ENCODE assay signal across 21 cellular contexts in the genomic region with DNA sequence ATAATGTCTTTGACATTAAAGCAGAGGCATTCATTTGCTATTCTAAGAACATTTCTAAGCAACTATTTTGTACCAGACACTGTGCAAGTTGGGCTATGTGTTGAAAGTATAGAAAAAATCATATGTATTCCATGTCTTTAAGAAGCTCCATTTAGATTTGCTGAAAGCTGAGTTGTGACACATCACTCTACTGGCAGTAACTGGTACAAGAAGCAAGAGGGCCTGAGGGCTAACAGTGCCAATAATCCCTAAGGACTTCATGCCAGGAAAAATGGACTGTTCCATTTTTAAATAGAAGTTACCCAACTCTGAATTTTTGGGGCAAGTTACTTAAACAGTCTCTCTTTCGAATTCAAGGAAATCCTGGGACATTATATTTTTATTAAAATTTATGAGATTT.
DNase-seq lines count a peak whose midpoint lies in the region; ATAC-seq and TF ChIP-seq lines count a peak whose summit lies in the region.
"Had no signal": no experiment of that assay in that cellular context is flagged by ENCODE, and none has a peak within 500 bp of the region (broad histone marks: within the 10 kb centered on the region; RNA-seq: fewer than 3 reads in every experiment).

No MANE protein-coding gene starts in this region.

- TF ChIP-seq CTCF in chondrocyte (IDR thresholded peaks at IDR 0.05) = peak; percentile 27
- TF ChIP-seq CTCF in Caco-2 (IDR thresholded peaks at IDR 0.05; ENCODE audit: insufficient read depth in 1 of 2, low read depth in 1 of 2, low read length in 1 of 2, severe bottlenecking in 1 of 2, unreplicated experiment in 1 of 2) = no peak
- no peak for TF ChIP-seq CTCF in dorsolateral prefrontal cortex (IDR thresholded peaks at IDR 0.05 in 54 of 56, conservative IDR thresholded peaks at IDR 0.05 in 2 of 56; ENCODE audit: low read depth in 1 of 56, partially characterized antibody in 56 of 56)

- H3K4me3 ChIP-seq in Caco-2 (ENCODE audit: low read depth, low read length) (no peak overlapping the region), dorsolateral prefrontal cortex (no peak overlapping the region)
- H3K4me3 ChIP-seq: testis had no signal

- H3K27ac ChIP-seq in dorsolateral prefrontal cortex = no peak overlapping the region
- H3K27ac ChIP-seq: testis had no signal

- DNase-seq in EH (ENCODE audit: low read depth) (peak; percentile 43), NCI-H226 (peak; percentile 28), chondrocyte (ENCODE audit: low spot score) (no peak), myocyte (ENCODE audit: low read depth) (peak; percentile 51), Caco-2 (no peak), dorsolateral prefrontal cortex (no peak), NCI-H774 (lab: John Stamatoyannopoulos, UW) (no peak)
- DNase-seq: activated CD4-positive, alpha-beta T cell treated with anti-CD3 and anti-CD28 coated beads for 4 hours; C1 segment of cervical spinal cord; cortex of kidney; DMS 273 treated with DMSO at 0.1 percent for 48 hours; kidney glomerular epithelial cell; NCI-H1417; NCI-H2107; NCI-H524 treated with DMSO at 0.1 percent for 48 hours; Right ventricle myocardium superior; testis had no signal

- POLR2A ChIA-PET in Caco-2 (lab: Charles Lee) = no interaction called here

- no peaks in the 10 kb centered on the region for H3K4me1 ChIP-seq in Caco-2
- H3K4me1 ChIP-seq: testis had no signal

- BruUV-seq in Caco-2 (replicated peaks; lab: Mats Ljungman, UMichigan) = no TSS peak

- ATAC-seq in HG03565 (IDR thresholded peaks at IDR 0.05; ENCODE audit: unreplicated experiment) = no peak
- ATAC-seq: activated naive CD4-positive, alpha-beta T cell treated with anti-CD3 and anti-CD28 coated beads, Interleukin-2, amount 50 U/mL, for 72 hours; natural killer cell treated with Interleukin-12 subunit alpha and Interleukin-12 subunit beta and Interleukin-15 and Interleukin-18, amount 100 ng/mL, for 72 hours; stimulated activated memory B cell treated with anti-CD40 and anti-IgM and Interleukin-4, amounts not matched to agents 10 μg/mL and 1 μg/mL and 100 μg/mL, for 72 hours had no signal

- H3K4me1 Mint-ChIP-seq in chondrocyte (ENCODE audit: low read depth) (peaks cover 57% of the 10 kb centered on the region), Caco-2 (ENCODE audit: low read depth, unreplicated experiment) (no peaks in the 10 kb centered on the region)

- H3K9me3 Mint-ChIP-seq in chondrocyte (ENCODE audit: low read depth) = peaks cover 31% of the 10 kb centered on the region
- H3K9me3 Mint-ChIP-seq in Caco-2 (ENCODE audit: unreplicated experiment) = no peaks in the 10 kb centered on the region

- H3K36me3 Mint-ChIP-seq in chondrocyte (ENCODE audit: low read depth) (peaks cover 17% of the 10 kb centered on the region), Caco-2 (ENCODE audit: insufficient read depth, unreplicated experiment) (peaks cover 6% of the 10 kb centered on the region)

- H3K4me3 Mint-ChIP-seq in chondrocyte (ENCODE audit: unreplicated experiment) (no peak overlapping the region), Caco-2 (ENCODE audit: unreplicated experiment) (no peak overlapping the region)
- H3K4me3 Mint-ChIP-seq: natural killer cell treated with Interleukin-12 subunit alpha and Interleukin-12 subunit beta and Interleukin-15 and Interleukin-18, amount 100 ng/mL, for 72 hours; stimulated activated memory B cell treated with anti-CD40 and anti-IgM and Interleukin-4, amounts not matched to agents 10 μg/mL and 1 μg/mL and 100 μg/mL, for 72 hours had no signal

- H3K27ac Mint-ChIP-seq in chondrocyte (ENCODE audit: unreplicated experiment) (peak overlapping the region; percentile 72), Caco-2 (ENCODE audit: unreplicated experiment) (no peak overlapping the region)
- H3K27ac Mint-ChIP-seq: activated naive CD4-positive, alpha-beta T cell treated with anti-CD3 and anti-CD28 coated beads, Interleukin-2, amount 50 U/mL, for 72 hours; natural killer cell treated with Interleukin-12 subunit alpha and Interleukin-12 subunit beta and Interleukin-15 and Interleukin-18, amount 100 ng/mL, for 72 hours; stimulated activated memory B cell treated with anti-CD40 and anti-IgM and Interleukin-4, amounts not matched to agents 10 μg/mL and 1 μg/mL and 100 μg/mL, for 72 hours had no signal

- H3K27me3 ChIP-seq in Caco-2 (replicated peaks; ENCODE audit: control insufficient read depth, insufficient read depth, low read length) (no peaks in the 10 kb centered on the region), dorsolateral prefrontal cortex (no peaks in the 10 kb centered on the region)
- H3K27me3 ChIP-seq: testis had no signal

- CTCF ChIA-PET in Caco-2 (lab: Charles Lee) = no interaction called here

- no peaks in the 10 kb centered on the region for H3K27me3 Mint-ChIP-seq in chondrocyte (ENCODE audit: low read depth)
- H3K27me3 Mint-ChIP-seq in Caco-2 (ENCODE audit: insufficient read depth, unreplicated experiment) = no peaks in the 10 kb centered on the region
- H3K27me3 Mint-ChIP-seq: natural killer cell treated with Interleukin-12 subunit alpha and Interleukin-12 subunit beta and Interleukin-15 and Interleukin-18, amount 100 ng/mL, for 72 hours; stimulated activated memory B cell treated with anti-CD40 and anti-IgM and Interleukin-4, amounts not matched to agents 10 μg/mL and 1 μg/mL and 100 μg/mL, for 72 hours had no signal

- H3K36me3 ChIP-seq in Caco-2 (ENCODE audit: control insufficient read depth, insufficient read depth, low read length) = no peaks in the 10 kb centered on the region

- no peaks in the 10 kb centered on the region for H3K9me3 ChIP-seq in Caco-2
- H3K9me3 ChIP-seq: testis had no signal

- intact Hi-C loops in Caco-2 (cut with micrococcal nuclease; ENCODE audit: unreplicated experiment) = no loop called here
- intact Hi-C loops in dorsolateral prefrontal cortex (cut with DNase I) = no loop called here

Comparison
In these comparisons a context has a peak if more than half of its experiments do, and no peak if none do; other contexts are left out.
1. DNase-seq: peak in EH (single experiment), NCI-H226 (single experiment) and myocyte (single experiment); none in chondrocyte (single experiment), Caco-2 (0 of 2), dorsolateral prefrontal cortex (0 of 10) and NCI-H774 (single experiment).